Comparison of ENCODE assay signal across 14 cellular contexts in genomic region chr9:107976767-107977166, GRCh38.
DNase-seq lines count a peak whose midpoint lies in the region; ATAC-seq and TF ChIP-seq lines count a peak whose summit lies in the region.
"Had no signal": no experiment of that assay in that cellular context is flagged by ENCODE, and none has a peak within 500 bp of the region (broad histone marks: within the 10 kb centered on the region; RNA-seq: fewer than 3 reads in every experiment).

No MANE protein-coding gene starts in this region.

- no peak overlapping the region for H3K4me3 Mint-ChIP-seq in dendritic cell treated with granulocyte-macrophage colony-stimulating factor and Interleukin-4, amounts not matched to agents 40 ng/mL and 50 ng/mL, for 4 days
- no peak overlapping the region for H3K4me3 Mint-ChIP-seq in activated CD4-positive, alpha-beta T cell treated with anti-CD3 and anti-CD28 coated beads, Interleukin-2, amount 10 ng/mL, durations not matched to agents 24 days and 14 days
- H3K4me3 Mint-ChIP-seq in neural progenitor cell, result no peak overlapping the region
- H3K4me3 Mint-ChIP-seq: endodermal cell had no signal

- H3K9me3 ChIP-seq in stomach (no peaks in the 10 kb centered on the region), neural progenitor cell (ENCODE audit: low read depth) (no peaks in the 10 kb centered on the region)
- H3K9me3 ChIP-seq: SK-N-SH, thoracic aorta had no signal

- H2AFZ ChIP-seq in neural progenitor cell (replicated peaks), result no peak overlapping the region

- H3K79me2 ChIP-seq in neural progenitor cell (ENCODE audit: low read depth), result no peaks in the 10 kb centered on the region

- peaks cover 38% of the 10 kb centered on the region for H3K4me1 Mint-ChIP-seq in dendritic cell treated with granulocyte-macrophage colony-stimulating factor and Interleukin-4, amounts not matched to agents 40 ng/mL and 50 ng/mL, for 4 days (ENCODE audit: low read depth)
- H3K4me1 Mint-ChIP-seq in activated CD4-positive, alpha-beta T cell treated with anti-CD3 and anti-CD28 coated beads, Interleukin-2, amount 10 ng/mL, durations not matched to agents 24 days and 14 days, result no peaks in the 10 kb centered on the region
- no peaks in the 10 kb centered on the region for H3K4me1 Mint-ChIP-seq in neural progenitor cell
- H3K4me1 Mint-ChIP-seq: endodermal cell had no signal

- no peaks in the 10 kb centered on the region for H4K20me1 ChIP-seq in neural progenitor cell (ENCODE audit: low read depth)

- H3K27me3 ChIP-seq in stomach (no peaks in the 10 kb centered on the region), neural progenitor cell (no peaks in the 10 kb centered on the region)

- intact Hi-C loops in dendritic cell treated with granulocyte-macrophage colony-stimulating factor and Interleukin-4, amounts not matched to agents 40 ng/mL and 50 ng/mL, for 4 days (cut with micrococcal nuclease), result no loop called here
- intact Hi-C loops in stomach (cut with DNase I; ENCODE audit: low total_unique reads), result no loop called here
- intact Hi-C loops in activated CD4-positive, alpha-beta T cell treated with anti-CD3 and anti-CD28 coated beads, Interleukin-2, amount 10 ng/mL, durations not matched to agents 24 days and 14 days (cut with micrococcal nuclease), result no loop called here

- ATAC-seq in GM18511 (IDR thresholded peaks at IDR 0.05; ENCODE audit: unreplicated experiment), result no peak

- H3K4me2 ChIP-seq in neural progenitor cell, result no peak overlapping the region
- H3K4me2 ChIP-seq: SK-N-SH, smooth muscle cell had no signal

- TF ChIP-seq CTCF in stomach (IDR thresholded peaks at IDR 0.05) (no peak), neural progenitor cell (IDR thresholded peaks at IDR 0.05) (no peak)

- H3K4me3 ChIP-seq in stomach (no peak overlapping the region), neural progenitor cell (no peak overlapping the region)
- H3K4me3 ChIP-seq: smooth muscle cell, thoracic aorta had no signal

- H3K36me3 ChIP-seq in stomach, result no peaks in the 10 kb centered on the region
- H3K36me3 ChIP-seq in neural progenitor cell, result no peaks in the 10 kb centered on the region
- H3K36me3 ChIP-seq: thoracic aorta, WERI-Rb-1 had no signal

- no peak for TF ChIP-seq EP300 in stomach (IDR thresholded peaks at IDR 0.05)

- H3K9me3 Mint-ChIP-seq in dendritic cell treated with granulocyte-macrophage colony-stimulating factor and Interleukin-4, amounts not matched to agents 40 ng/mL and 50 ng/mL, for 4 days, result no peaks in the 10 kb centered on the region
- H3K9me3 Mint-ChIP-seq in activated CD4-positive, alpha-beta T cell treated with anti-CD3 and anti-CD28 coated beads, Interleukin-2, amount 10 ng/mL, durations not matched to agents 24 days and 14 days, result peaks cover 6% of the 10 kb centered on the region
- H3K9me3 Mint-ChIP-seq in neural progenitor cell, result no peaks in the 10 kb centered on the region
- H3K9me3 Mint-ChIP-seq: endodermal cell had no signal

- DNase-seq in HT-29 (ENCODE audit: low spot score) (peak; percentile 32), left kidney (ENCODE audit: low read depth, low spot score) (peak; percentile 39), stomach (peak; percentile 56), neural progenitor cell (ENCODE audit: low spot score) (no peak)
- DNase-seq in activated CD4-positive, alpha-beta T cell treated with anti-CD3 and anti-CD28 coated beads, Interleukin-2, amount 10 ng/mL, durations not matched to agents 24 days and 14 days, result no peak
- no peak for DNase-seq in stimulated activated CD4-positive, alpha-beta T cell treated with anti-CD3 and anti-CD28 coated beads, Interleukin-4, amount 100 ng/mL, for 4 hours
- DNase-seq: activated naive CD4-positive, alpha-beta T cell; endodermal cell; SK-N-SH; WERI-Rb-1 had no signal

- no peaks in the 10 kb centered on the region for H3F3A ChIP-seq in neural progenitor cell (ENCODE audit: low read depth)

- WGBS in stomach, 5 donors, result 20 to 38% (median 29%) methylated on average over 1 of the region's 1 CpG

- H3K27me3 Mint-ChIP-seq in dendritic cell treated with granulocyte-macrophage colony-stimulating factor and Interleukin-4, amounts not matched to agents 40 ng/mL and 50 ng/mL, for 4 days, result no peaks in the 10 kb centered on the region
- no peaks in the 10 kb centered on the region for H3K27me3 Mint-ChIP-seq in activated CD4-positive, alpha-beta T cell treated with anti-CD3 and anti-CD28 coated beads, Interleukin-2, amount 10 ng/mL, durations not matched to agents 24 days and 14 days
- no peaks in the 10 kb centered on the region for H3K27me3 Mint-ChIP-seq in neural progenitor cell (ENCODE audit: insufficient read depth, low read depth)

- no peak overlapping the region for H3K9ac ChIP-seq in neural progenitor cell
- H3K9ac ChIP-seq: SK-N-SH had no signal

- H3K4me1 ChIP-seq in stomach (peaks cover 0 to 9% (median 0%) of the 10 kb centered on the region in 4 donors), neural progenitor cell (no peaks in the 10 kb centered on the region)

- H3K27ac ChIP-seq in stomach (peak overlapping the region in 1 of 5 donors; percentile 25), neural progenitor cell (no peak overlapping the region)
- H3K27ac ChIP-seq: thoracic aorta, WERI-Rb-1 had no signal

- H3K27ac Mint-ChIP-seq in dendritic cell treated with granulocyte-macrophage colony-stimulating factor and Interleukin-4, amounts not matched to agents 40 ng/mL and 50 ng/mL, for 4 days, result peak overlapping the region; percentile 73
- no peak overlapping the region for H3K27ac Mint-ChIP-seq in activated CD4-positive, alpha-beta T cell treated with anti-CD3 and anti-CD28 coated beads, Interleukin-2, amount 10 ng/mL, durations not matched to agents 24 days and 14 days
- H3K27ac Mint-ChIP-seq in neural progenitor cell, result no peak overlapping the region
- H3K27ac Mint-ChIP-seq: endodermal cell had no signal

- TF ChIP-seq POLR2A in stomach (IDR thresholded peaks at IDR 0.05), result no peak

- H3K36me3 Mint-ChIP-seq in dendritic cell treated with granulocyte-macrophage colony-stimulating factor and Interleukin-4, amounts not matched to agents 40 ng/mL and 50 ng/mL, for 4 days (ENCODE audit: low read depth), result no peaks in the 10 kb centered on the region
- H3K36me3 Mint-ChIP-seq in activated CD4-positive, alpha-beta T cell treated with anti-CD3 and anti-CD28 coated beads, Interleukin-2, amount 10 ng/mL, durations not matched to agents 24 days and 14 days (ENCODE audit: low read depth), result no peaks in the 10 kb centered on the region
- no peaks in the 10 kb centered on the region for H3K36me3 Mint-ChIP-seq in neural progenitor cell

Comparison
In these comparisons a context has a peak if more than half of its experiments do, and no peak if none do; other contexts are left out.
1. DNase-seq: peak in HT-29 (single experiment), left kidney (single experiment) and stomach (single experiment); none in activated CD4-positive, alpha-beta T cell treated with anti-CD3 and anti-CD28 coated beads, Interleukin-2, amount 10 ng/mL, durations not matched to agents 24 days and 14 days (single experiment), stimulated activated CD4-positive, alpha-beta T cell treated with anti-CD3 and anti-CD28 coated beads, Interleukin-4, amount 100 ng/mL, for 4 hours (0 of 2) and neural progenitor cell (single experiment).